Comparison of ENCODE assay signal across 9 cellular contexts in genomic region chr19:47047272-47047930, GRCh38. TPM values are rescaled to one million over a fixed set of nuclear protein-coding genes. Genes with fewer than 3 reads are reported as not detected.
DNase-seq lines count a peak whose midpoint lies in the region; ATAC-seq, FAIRE-seq and TF ChIP-seq lines count a peak whose summit lies in the region.
"Had no signal": no experiment of that assay in that cellular context is flagged by ENCODE, and none has a peak within 500 bp of the region (broad histone marks: within the 10 kb centered on the region; RNA-seq: fewer than 3 reads in every experiment).

No MANE protein-coding gene starts in this region.

- POLR2A ChIA-PET in SK-N-SH (lab: Yijun Ruan, JAX): interaction anchor here (0.5 to 1.5 kb wide), 4 partner anchors 9 to 66 kb away, joined by 3 to 9 read pairs (median 3); partner anchors contain the start of gene ZC3H4
- POLR2A ChIA-PET in activated naive CD8-positive, alpha-beta T cell treated with anti-CD3 and anti-CD28 coated beads, Interleukin-2, amount 10 ng/mL, durations not matched to agents 7 days and 5 days (lab: Charles Lee): interaction anchor here (0.5 to 2.6 kb wide), 17 partner anchors 11 to 227 kb away, joined by 3 to 25 read pairs (median 5); partner anchors contain the start of genes AP2S1, INAFM1, SAE1 and ZC3H4

- no peaks in the 10 kb centered on the region for H3K36me3 ChIP-seq in SK-N-SH (replicated peaks in 1 of 2; ENCODE audit: control insufficient read depth in 1 of 2, insufficient read depth in 2 of 2, low read length in 1 of 2)
- no peaks in the 10 kb centered on the region for H3K36me3 ChIP-seq in keratinocyte (ENCODE audit: control insufficient read depth in 2 of 2, extremely low read depth in 1 of 2, insufficient read depth in 2 of 2, low read length in 2 of 2)
- H3K36me3 ChIP-seq in subcutaneous abdominal adipose tissue (ENCODE audit: control insufficient read depth in 5 of 5, insufficient read depth in 5 of 5, low read length in 5 of 5): peaks cover 0 to 12% (median 0%) of the 10 kb centered on the region in 5 donors

- no peaks in the 10 kb centered on the region for H4K20me1 ChIP-seq in SK-N-SH (ENCODE audit: insufficient read depth)
- no peaks in the 10 kb centered on the region for H4K20me1 ChIP-seq in keratinocyte (ENCODE audit: control insufficient read depth, extremely low read depth, insufficient read depth, low read length)

- dilution Hi-C loops in keratinocyte (cut with MboI; ENCODE audit: extremely low pct_ligation_motif_present, low sequenced_read_pairs): no loop called here

- H3K27ac ChIP-seq in SK-N-SH (ENCODE audit: low read depth in 2 of 2, low read length in 1 of 2): peak overlapping the region in 1 of 2 experiments; percentile 30; a peak in 1 of 4 replicates
- no peak overlapping the region for H3K27ac ChIP-seq in keratinocyte (ENCODE audit: control insufficient read depth, insufficient read depth, low read length)
- no peak overlapping the region for H3K27ac ChIP-seq in subcutaneous abdominal adipose tissue (ENCODE audit: low read depth, low read length)

- H3K36me3 Mint-ChIP-seq in activated naive CD8-positive, alpha-beta T cell treated with anti-CD3 and anti-CD28 coated beads, Interleukin-2, amount 10 ng/mL, durations not matched to agents 7 days and 5 days: no peaks in the 10 kb centered on the region

- H3K27me3 ChIP-seq in SK-N-SH (ENCODE audit: insufficient read depth) (no peaks in the 10 kb centered on the region), keratinocyte (ENCODE audit: control insufficient read depth, extremely low read depth, insufficient read depth, low read length) (no peaks in the 10 kb centered on the region), subcutaneous abdominal adipose tissue (ENCODE audit: control insufficient read depth in 5 of 5, insufficient read depth in 4 of 5, low read length in 5 of 5) (no peaks in the 10 kb centered on the region)

- peak overlapping the region; percentile 94 for H3K4me2 ChIP-seq in SK-N-SH
- peak overlapping the region; percentile 80 for H3K4me2 ChIP-seq in keratinocyte (ENCODE audit: control insufficient read depth, extremely low read depth, insufficient read depth, low read depth, low read length)

- no peak for TF ChIP-seq RAD21 in SK-N-SH (IDR thresholded peaks at IDR 0.05; ENCODE audit: low read length)

- H3K9me3 ChIP-seq in SK-N-SH (no peaks in the 10 kb centered on the region), keratinocyte (ENCODE audit: control insufficient read depth, low read depth, low read length) (no peaks in the 10 kb centered on the region), subcutaneous abdominal adipose tissue (ENCODE audit: control insufficient read depth in 5 of 5, low read length in 5 of 5) (no peaks in the 10 kb centered on the region)

- H3K4me3 ChIP-seq in SK-N-SH (ENCODE audit: low read depth in 2 of 2, low read length in 1 of 2): peak overlapping the region; percentile 81 to 86
- H3K4me3 ChIP-seq in keratinocyte (ENCODE audit: control insufficient read depth in 2 of 3, extremely low read depth in 1 of 3, insufficient read depth in 2 of 3, low read depth in 1 of 3, low read length in 3 of 3): peak overlapping the region; percentile 67 to 90 (median 76)
- H3K4me3 ChIP-seq in subcutaneous abdominal adipose tissue (ENCODE audit: low read depth in 1 of 5, low read length in 5 of 5): peak overlapping the region; percentile 72 to 87 (median 81)

- H3K79me2 ChIP-seq in SK-N-SH (ENCODE audit: insufficient read depth) (no peaks in the 10 kb centered on the region), keratinocyte (ENCODE audit: control insufficient read depth, insufficient read depth, low read length) (no peaks in the 10 kb centered on the region)

- DNase-seq in SK-N-SH (no peak), keratinocyte (ENCODE audit: low read depth, low spot score) (no peak), iPS-NIHi7 (ENCODE audit: extremely low spot score) (no peak), NCI-H2196 (lab: John Stamatoyannopoulos, UW; ENCODE audit: unreplicated experiment) (no peak)
- DNase-seq in activated naive CD8-positive, alpha-beta T cell treated with anti-CD3 and anti-CD28 coated beads, Interleukin-2, amount 10 ng/mL, durations not matched to agents 7 days and 5 days: no peak

- FAIRE-seq in keratinocyte (lab: Jason Lieb, UNC): no peak
- FAIRE-seq: TTC549 had no signal

- H3K9me3 Mint-ChIP-seq in activated naive CD8-positive, alpha-beta T cell treated with anti-CD3 and anti-CD28 coated beads, Interleukin-2, amount 10 ng/mL, durations not matched to agents 7 days and 5 days: no peaks in the 10 kb centered on the region

- TF ChIP-seq CTCF in SK-N-SH (IDR thresholded peaks at IDR 0.05) (no peak), keratinocyte (optimal IDR thresholded peaks at IDR 0.05 in 1 of 3, IDR thresholded peaks at IDR 0.05 in 1 of 3, conservative IDR thresholded peaks at IDR 0.05 in 1 of 3; ENCODE audit: extremely low read depth in 1 of 3, insufficient read depth in 2 of 3, low read length in 3 of 3) (no peak)

- ATAC-seq in SK-N-SH treated with all-trans-retinoic acid at 6 μM for 48 hours (no peak), GM18520 (IDR thresholded peaks at IDR 0.05; ENCODE audit: unreplicated experiment) (no peak)
- no peak for ATAC-seq in activated naive CD8-positive, alpha-beta T cell treated with anti-CD3 and anti-CD28 coated beads, Interleukin-2, amount 10 ng/mL, durations not matched to agents 7 days and 5 days (ENCODE audit: low read depth)

- peaks cover 18% of the 10 kb centered on the region for H3K4me1 Mint-ChIP-seq in activated naive CD8-positive, alpha-beta T cell treated with anti-CD3 and anti-CD28 coated beads, Interleukin-2, amount 10 ng/mL, durations not matched to agents 7 days and 5 days

- no peaks in the 10 kb centered on the region for H3K27me3 Mint-ChIP-seq in activated naive CD8-positive, alpha-beta T cell treated with anti-CD3 and anti-CD28 coated beads, Interleukin-2, amount 10 ng/mL, durations not matched to agents 7 days and 5 days

- H3K27ac Mint-ChIP-seq in activated naive CD8-positive, alpha-beta T cell treated with anti-CD3 and anti-CD28 coated beads, Interleukin-2, amount 10 ng/mL, durations not matched to agents 7 days and 5 days: peak overlapping the region; percentile 95

- peaks cover 3% of the 10 kb centered on the region for H3F3A ChIP-seq in SK-N-SH (replicated peaks; ENCODE audit: insufficient read depth)

- CTCF ChIA-PET in SK-N-SH (lab: Yijun Ruan, JAX): interaction anchor here (0.6 to 1.7 kb wide), 3 partner anchors 11 to 318 kb away, joined by 3 to 11 read pairs (median 4); no protein-coding TSS in a partner anchor

- H2AFZ ChIP-seq in SK-N-SH (ENCODE audit: low read depth) (peak overlapping the region; percentile 98), keratinocyte (ENCODE audit: control insufficient read depth, low read length) (no peak overlapping the region)

- H3K9me2 ChIP-seq in SK-N-SH: no peaks in the 10 kb centered on the region

- H3K9ac ChIP-seq in SK-N-SH (no peak overlapping the region), keratinocyte (ENCODE audit: control insufficient read depth, extremely low read depth, insufficient read depth, low read length) (no peak overlapping the region), subcutaneous abdominal adipose tissue (ENCODE audit: low read length in 5 of 5) (peak overlapping the region in 1 of 5 donors; percentile 77)

- H3K4me1 ChIP-seq in SK-N-SH (ENCODE audit: control insufficient read depth in 1 of 2, insufficient read depth in 2 of 2, low read depth in 1 of 2, low read length in 1 of 2): peaks cover 4 to 5% of the 10 kb centered on the region in 2 experiments; a peak in 2 of 4 replicates
- peaks cover 4% of the 10 kb centered on the region for H3K4me1 ChIP-seq in keratinocyte (ENCODE audit: control insufficient read depth, extremely low read depth, insufficient read depth, low read length)
- peaks cover 0 to 16% (median 11%) of the 10 kb centered on the region in 5 donors for H3K4me1 ChIP-seq in subcutaneous abdominal adipose tissue (ENCODE audit: control insufficient read depth in 5 of 5, insufficient read depth in 5 of 5, low read length in 5 of 5)

- H3K4me3 Mint-ChIP-seq in activated naive CD8-positive, alpha-beta T cell treated with anti-CD3 and anti-CD28 coated beads, Interleukin-2, amount 10 ng/mL, durations not matched to agents 7 days and 5 days: peak overlapping the region; percentile 97

- TF ChIP-seq EP300 in SK-N-SH (IDR thresholded peaks at IDR 0.05; ENCODE audit: borderline replicate concordance in 1 of 2, low read depth in 1 of 2, low read length in 1 of 2): no peak

- H3K9me1 ChIP-seq in keratinocyte (ENCODE audit: control insufficient read depth, extremely low read depth, insufficient read depth, low read length): no peaks in the 10 kb centered on the region

- WGBS in SK-N-SH (ENCODE audit: low lambda C conversion rate): 49% methylated on average over 22 of the region's 22 CpGs

RNA-seq across cellular contexts. Expression of gene TMEM160, which starts 1.0 kb away (rescaled TPM):
- polyA plus RNA-seq in SK-N-SH (2012; rRNA removed): 33.0 and 40.1 TPM in 2 replicates
- polyA plus RNA-seq in SK-N-SH (2012; cell fraction: cytosol; rRNA removed): 16.8 and 26.2 TPM in 2 replicates
- polyA plus RNA-seq in SK-N-SH (2012; cell fraction: nucleus; rRNA removed): 13.8 and 35.6 TPM in 2 replicates
- total RNA-seq in activated naive CD8-positive, alpha-beta T cell treated with anti-CD3 and anti-CD28 coated beads, Interleukin-2, amount 10 ng/mL, durations not matched to agents 7 days and 5 days: 10 to 100 TPM; 54.7 to 59.0 TPM
- polyA plus RNA-seq in keratinocyte: 11.1 to 19.9 TPM (median 11.5 TPM) in 3 replicates
- polyA plus RNA-seq in keratinocyte (2011; ENCODE audit: low read depth): 0.42 TPM
- polyA plus RNA-seq in keratinocyte (2011; cell fraction: cytosol; rRNA removed): 4.4 and 26.3 TPM in 2 replicates
- 5.1 and 8.9 TPM in 2 replicates for polyA plus RNA-seq in keratinocyte (2011; cell fraction: nucleus; rRNA removed)
- polyA plus RNA-seq in keratinocyte (2012; ENCODE audit: low replicate concordance): 8.8 and 35.2 TPM in 2 replicates
- 0.99 to 5.4 TPM (median 1.5 TPM) in 3 replicates for polyA minus RNA-seq in keratinocyte
- polyA minus RNA-seq in keratinocyte (2011; cell fraction: cytosol; rRNA and poly(A)+ RNA removed): 51.8 TPM
- 5.1 and 8.3 TPM in 2 replicates for polyA minus RNA-seq in keratinocyte (2011; cell fraction: nucleus; rRNA and poly(A)+ RNA removed)

RNA-seq across cellular contexts. Expression of gene NPAS1, which starts 27.8 kb away (rescaled TPM):
- polyA plus RNA-seq in SK-N-SH (2012; rRNA removed) (1.0 and 1.1 TPM in 2 replicates), keratinocyte (0.42 to 0.81 TPM (median 0.42 TPM) in 3 replicates)
- polyA plus RNA-seq in SK-N-SH (2012; cell fraction: cytosol; rRNA removed): 0.62 and 1.00 TPM in 2 replicates
- polyA plus RNA-seq in SK-N-SH (2012; cell fraction: nucleus; rRNA removed): 2.6 and 3.8 TPM in 2 replicates
- under 1 TPM; 0.43 to 0.61 TPM for total RNA-seq in activated naive CD8-positive, alpha-beta T cell treated with anti-CD3 and anti-CD28 coated beads, Interleukin-2, amount 10 ng/mL, durations not matched to agents 7 days and 5 days
- polyA plus RNA-seq in keratinocyte (2011; ENCODE audit: low read depth): not detected
- polyA plus RNA-seq in keratinocyte (2011; cell fraction: cytosol; rRNA removed): 0.22 and 1.1 TPM in 2 replicates
- 0.34 and 0.44 TPM in 2 replicates for polyA plus RNA-seq in keratinocyte (2011; cell fraction: nucleus; rRNA removed)
- polyA plus RNA-seq in keratinocyte (2012; ENCODE audit: low replicate concordance): 0.83 and 1.9 TPM in 2 replicates
- 0.53 to 2.2 TPM in 2 of 3 replicates, not detected in the other for polyA minus RNA-seq in keratinocyte
- 3.3 TPM for polyA minus RNA-seq in keratinocyte (2011; cell fraction: cytosol; rRNA and poly(A)+ RNA removed)
- 0.95 TPM in 1 of 2 replicates, not detected in the other for polyA minus RNA-seq in keratinocyte (2011; cell fraction: nucleus; rRNA and poly(A)+ RNA removed)
